In the genomic region with DNA sequence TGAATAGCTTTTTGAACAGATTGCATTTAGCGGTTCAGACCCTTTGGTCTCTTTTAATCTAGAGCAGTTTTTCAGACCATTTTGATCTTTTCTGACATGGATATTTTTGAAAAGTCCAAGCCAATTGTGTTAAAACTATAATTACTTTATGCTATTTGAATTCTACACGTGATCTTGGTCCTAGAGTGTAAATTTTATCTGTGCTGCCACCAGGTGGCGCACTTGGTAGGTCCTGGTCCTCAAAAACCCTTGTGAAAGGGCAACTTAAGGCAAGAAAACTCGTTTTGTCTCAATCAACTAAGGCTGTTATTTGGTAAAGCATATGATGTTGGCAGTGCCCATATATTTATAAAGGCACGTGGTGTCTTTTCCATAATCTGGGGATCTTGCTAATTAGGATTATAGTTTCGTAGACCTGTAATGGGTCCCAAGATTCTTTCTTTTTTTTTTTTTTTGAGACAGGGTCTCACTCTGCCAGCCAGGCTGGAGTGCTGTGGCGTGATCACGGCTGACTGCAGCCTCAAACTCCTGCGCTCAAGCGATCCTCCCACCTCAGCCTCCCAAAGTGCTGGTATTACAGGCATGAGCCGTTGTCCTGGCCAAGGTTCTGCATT, we compare ENCODE assay signal across 1 cellular context.
A peak's percentile ranks its signal among the peaks of the same experiment; 100 is the strongest.
TF ChIP-seq lines count a peak whose summit lies in the region.

No MANE protein-coding gene starts in this region.

TF ChIP-seq in IMR-90, 13 proteins besides CTCF, POLR2A, EP300 and RAD21 (continued from another document):
- TF ChIP-seq, protein P1, sequence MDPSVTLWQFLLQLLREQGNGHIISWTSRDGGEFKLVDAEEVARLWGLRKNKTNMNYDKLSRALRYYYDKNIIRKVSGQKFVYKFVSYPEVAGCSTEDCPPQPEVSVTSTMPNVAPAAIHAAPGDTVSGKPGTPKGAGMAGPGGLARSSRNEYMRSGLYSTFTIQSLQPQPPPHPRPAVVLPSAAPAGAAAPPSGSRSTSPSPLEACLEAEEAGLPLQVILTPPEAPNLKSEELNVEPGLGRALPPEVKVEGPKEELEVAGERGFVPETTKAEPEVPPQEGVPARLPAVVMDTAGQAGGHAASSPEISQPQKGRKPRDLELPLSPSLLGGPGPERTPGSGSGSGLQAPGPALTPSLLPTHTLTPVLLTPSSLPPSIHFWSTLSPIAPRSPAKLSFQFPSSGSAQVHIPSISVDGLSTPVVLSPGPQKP (IDR thresholded peaks at IDR 0.05; ENCODE audit: borderline replicate concordance, low read depth, low read length), result no peak
- TF ChIP-seq CHD1 (IDR thresholded peaks at IDR 0.05; ENCODE audit: low read depth, low read length) (no peak), MAFK (IDR thresholded peaks at IDR 0.05; ENCODE audit: low read depth, low read length) (no peak), RCOR1 (IDR thresholded peaks at IDR 0.05; ENCODE audit: insufficient replicate concordance, low read length) (no peak), BHLHE40 (IDR thresholded peaks at IDR 0.05; ENCODE audit: low read depth, low read length) (peak; percentile 75), NFE2L2 (IDR thresholded peaks at IDR 0.05; ENCODE audit: low read depth, low read length) (no peak), CEBPB (IDR thresholded peaks at IDR 0.05; ENCODE audit: low read depth, low read length) (no peak)
- TF ChIP-seq, protein P2, sequence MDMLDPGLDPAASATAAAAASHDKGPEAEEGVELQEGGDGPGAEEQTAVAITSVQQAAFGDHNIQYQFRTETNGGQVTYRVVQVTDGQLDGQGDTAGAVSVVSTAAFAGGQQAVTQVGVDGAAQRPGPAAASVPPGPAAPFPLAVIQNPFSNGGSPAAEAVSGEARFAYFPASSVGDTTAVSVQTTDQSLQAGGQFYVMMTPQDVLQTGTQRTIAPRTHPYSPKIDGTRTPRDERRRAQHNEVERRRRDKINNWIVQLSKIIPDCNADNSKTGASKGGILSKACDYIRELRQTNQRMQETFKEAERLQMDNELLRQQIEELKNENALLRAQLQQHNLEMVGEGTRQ (IDR thresholded peaks at IDR 0.05; ENCODE audit: low read depth, low read length), result peak; percentile 74
TF ChIP-seq in IMR-90: peak in this region for 3.
